Comparison of ENCODE assay signal across 15 cellular contexts in the genomic region with DNA sequence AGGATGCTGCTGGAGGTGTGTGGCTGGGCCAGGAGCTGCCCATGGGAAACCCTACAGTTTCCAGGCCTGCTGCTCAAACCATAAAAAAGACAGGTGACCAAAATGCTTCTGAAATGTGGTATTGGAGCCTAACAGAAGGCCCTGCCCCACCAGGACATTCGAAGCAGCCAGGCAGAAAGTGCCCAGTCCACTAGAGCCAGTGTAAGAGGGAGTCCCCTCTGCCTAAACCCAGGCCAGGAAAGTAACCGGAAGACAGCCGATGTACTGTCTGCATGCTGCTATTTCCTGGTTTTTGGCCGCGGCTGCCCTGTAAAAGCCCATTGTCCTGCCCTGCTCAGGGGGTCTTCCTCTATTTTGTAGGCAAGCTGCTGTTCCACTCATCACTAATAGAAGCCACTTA.
DNase-seq lines count a peak whose midpoint lies in the region; ATAC-seq, FAIRE-seq and TF ChIP-seq lines count a peak whose summit lies in the region.
"Had no signal": no experiment of that assay in that cellular context is flagged by ENCODE, and none has a peak within 500 bp of the region (broad histone marks: within the 10 kb centered on the region; RNA-seq: fewer than 3 reads in every experiment).

No MANE protein-coding gene starts in this region.

- H3K27ac ChIP-seq in right atrium auricular region (no peak overlapping the region), osteoblast (ENCODE audit: low read depth, low read length) (no peak overlapping the region)
- H3K27ac ChIP-seq: 22Rv1 had no signal

- no peaks in the 10 kb centered on the region for H3K79me2 ChIP-seq in osteoblast (ENCODE audit: insufficient read depth, low read length)

- H3K4me3 ChIP-seq in right atrium auricular region (no peak overlapping the region), osteoblast (ENCODE audit: insufficient read depth, low read length) (no peak overlapping the region)
- H3K4me3 ChIP-seq: GM23338, HAP-1 had no signal

- ATAC-seq in left ventricle myocardium superior (no peak), left lobe of liver (no peak)
- ATAC-seq: GM23338, HepG2 had no signal

- CTCF ChIA-PET in activated CD4-positive, alpha-beta memory T cell treated with anti-CD3 and anti-CD28 coated beads, Interleukin-2, amount 10 ng/mL, durations not matched to agents 7 days and 5 days (lab: Charles Lee): no interaction called here

- no peaks in the 10 kb centered on the region for H4K20me1 ChIP-seq in osteoblast (ENCODE audit: insufficient read depth, low read length)

- no peaks in the 10 kb centered on the region for H3K4me1 ChIP-seq in right atrium auricular region
- no peaks in the 10 kb centered on the region for H3K4me1 ChIP-seq in osteoblast (ENCODE audit: insufficient read depth, low read length)
- H3K4me1 ChIP-seq: HAP-1 had no signal

- no peaks in the 10 kb centered on the region for H3K27me3 ChIP-seq in right atrium auricular region
- no peaks in the 10 kb centered on the region for H3K27me3 ChIP-seq in osteoblast (ENCODE audit: insufficient read depth, low read length)

- no peak for TF ChIP-seq CTCF in right atrium auricular region (IDR thresholded peaks at IDR 0.05)
- TF ChIP-seq CTCF in osteoblast (IDR thresholded peaks at IDR 0.05; ENCODE audit: extremely low read depth, low read depth, low read length): no peak
- TF ChIP-seq CTCF in progenitor cell of endocrine pancreas (IDR thresholded peaks at IDR 0.05; ENCODE audit: unreplicated experiment): no peak

- no peak for TF ChIP-seq POLR2A in GM12891 (IDR thresholded peaks at IDR 0.05; ENCODE audit: low read depth, low read length)

- DNase-seq in right atrium auricular region (ENCODE audit: low spot score): peak; percentile 26
- DNase-seq in left ventricle myocardium superior: no peak
- DNase-seq in left lobe of liver (ENCODE audit: low spot score): peak; percentile 3
- peak; percentile 76 for DNase-seq in osteoblast (ENCODE audit: insufficient read length, low spot score, missing footprints)
- DNase-seq in stimulated activated CD8-positive, alpha-beta memory T cell treated with anti-CD3 and anti-CD28 coated beads, Interleukin-4, amount 100 ng/mL, for 48 hours: no peak
- DNase-seq in progenitor cell of endocrine pancreas (ENCODE audit: low spot score, unreplicated experiment): no peak
- DNase-seq in GM12891 (ENCODE audit: insufficient read length, low spot score): no peak
- DNase-seq in activated CD4-positive, alpha-beta memory T cell treated with anti-CD3 and anti-CD28 coated beads, Interleukin-2, amount 10 ng/mL, durations not matched to agents 7 days and 5 days: no peak
- DNase-seq: CD4-positive, CD25-positive, alpha-beta regulatory T cell; DMS53 had no signal

- no peak for FAIRE-seq in GM12891 (lab: Jason Lieb, UNC)
- FAIRE-seq: HepG2, HTR-8/SVneo had no signal

- H3K36me3 Mint-ChIP-seq in progenitor cell of endocrine pancreas (ENCODE audit: insufficient read depth): no peaks in the 10 kb centered on the region
- no peaks in the 10 kb centered on the region for H3K36me3 Mint-ChIP-seq in activated CD4-positive, alpha-beta memory T cell treated with anti-CD3 and anti-CD28 coated beads, Interleukin-2, amount 10 ng/mL, durations not matched to agents 7 days and 5 days (ENCODE audit: low read depth)
- H3K36me3 Mint-ChIP-seq: CD4-positive, CD25-positive, alpha-beta regulatory T cell had no signal

- no peaks in the 10 kb centered on the region for H3K9me3 ChIP-seq in right atrium auricular region
- H3K9me3 ChIP-seq in osteoblast (ENCODE audit: low read depth, low read length): no peaks in the 10 kb centered on the region
- H3K9me3 ChIP-seq: HAP-1 had no signal

- no peaks in the 10 kb centered on the region for H3K9me3 Mint-ChIP-seq in progenitor cell of endocrine pancreas (ENCODE audit: low read depth)
- peaks cover 15% of the 10 kb centered on the region for H3K9me3 Mint-ChIP-seq in activated CD4-positive, alpha-beta memory T cell treated with anti-CD3 and anti-CD28 coated beads, Interleukin-2, amount 10 ng/mL, durations not matched to agents 7 days and 5 days
- H3K9me3 Mint-ChIP-seq: GM23338 had no signal

- no peak overlapping the region for H3K27ac Mint-ChIP-seq in progenitor cell of endocrine pancreas
- H3K27ac Mint-ChIP-seq in activated CD4-positive, alpha-beta memory T cell treated with anti-CD3 and anti-CD28 coated beads, Interleukin-2, amount 10 ng/mL, durations not matched to agents 7 days and 5 days: no peak overlapping the region
- H3K27ac Mint-ChIP-seq: CD4-positive, CD25-positive, alpha-beta regulatory T cell; GM23338 had no signal

- H3K27me3 Mint-ChIP-seq in progenitor cell of endocrine pancreas: peaks cover 56% of the 10 kb centered on the region
- H3K27me3 Mint-ChIP-seq in activated CD4-positive, alpha-beta memory T cell treated with anti-CD3 and anti-CD28 coated beads, Interleukin-2, amount 10 ng/mL, durations not matched to agents 7 days and 5 days: no peaks in the 10 kb centered on the region
- H3K27me3 Mint-ChIP-seq: CD4-positive, CD25-positive, alpha-beta regulatory T cell had no signal

- no peak overlapping the region for H2AFZ ChIP-seq in osteoblast (ENCODE audit: low read length)
- H2AFZ ChIP-seq: GM23338 had no signal

- no peak overlapping the region for H3K4me3 Mint-ChIP-seq in progenitor cell of endocrine pancreas (ENCODE audit: low read depth)
- no peak overlapping the region for H3K4me3 Mint-ChIP-seq in activated CD4-positive, alpha-beta memory T cell treated with anti-CD3 and anti-CD28 coated beads, Interleukin-2, amount 10 ng/mL, durations not matched to agents 7 days and 5 days
- H3K4me3 Mint-ChIP-seq: CD4-positive, CD25-positive, alpha-beta regulatory T cell; GM23338 had no signal

- POLR2A ChIA-PET in activated CD4-positive, alpha-beta memory T cell treated with anti-CD3 and anti-CD28 coated beads, Interleukin-2, amount 10 ng/mL, durations not matched to agents 7 days and 5 days (lab: Charles Lee): no interaction called here

- H3K36me3 ChIP-seq in right atrium auricular region: no peaks in the 10 kb centered on the region
- no peaks in the 10 kb centered on the region for H3K36me3 ChIP-seq in osteoblast (ENCODE audit: insufficient read depth, low read length)
- H3K36me3 ChIP-seq: HAP-1 had no signal

- intact Hi-C loops in left ventricle myocardium superior (cut with micrococcal nuclease): no loop called here

- no peak overlapping the region for H3K4me2 ChIP-seq in osteoblast (ENCODE audit: insufficient read depth, low read length)
- H3K4me2 ChIP-seq: GM23338 had no signal

- no peaks in the 10 kb centered on the region for H3K4me1 Mint-ChIP-seq in progenitor cell of endocrine pancreas (ENCODE audit: low read depth)
- H3K4me1 Mint-ChIP-seq in activated CD4-positive, alpha-beta memory T cell treated with anti-CD3 and anti-CD28 coated beads, Interleukin-2, amount 10 ng/mL, durations not matched to agents 7 days and 5 days: no peaks in the 10 kb centered on the region
- H3K4me1 Mint-ChIP-seq: CD4-positive, CD25-positive, alpha-beta regulatory T cell; GM23338 had no signal

TF ChIP-seq in GM12891, 5 proteins besides CTCF, POLR2A, EP300 and RAD21:
- TF ChIP-seq SPI1 (IDR thresholded peaks at IDR 0.05; ENCODE audit: low read depth, low read length) (no peak), PAX5 (IDR thresholded peaks at IDR 0.05; ENCODE audit: insufficient read depth, low read length, severe bottlenecking) (no peak), TAF1 (IDR thresholded peaks at IDR 0.05; ENCODE audit: low read depth, low read length) (no peak), POU2F2 (IDR thresholded peaks at IDR 0.05; ENCODE audit: low read depth, low read length) (no peak), POLR2AphosphoS5 (IDR thresholded peaks at IDR 0.05; ENCODE audit: low read depth, low read length) (no peak)
TF ChIP-seq in GM12891: peak in this region for 0.

Comparison
In these comparisons a context has a peak if more than half of its experiments do, and no peak if none do; other contexts are left out.
1. DNase-seq: peak in right atrium auricular region (single experiment), left lobe of liver (single experiment) and osteoblast (single experiment); none in left ventricle myocardium superior (single experiment), stimulated activated CD8-positive, alpha-beta memory T cell treated with anti-CD3 and anti-CD28 coated beads, Interleukin-4, amount 100 ng/mL, for 48 hours (single experiment), progenitor cell of endocrine pancreas (single experiment), GM12891 (single experiment) and activated CD4-positive, alpha-beta memory T cell treated with anti-CD3 and anti-CD28 coated beads, Interleukin-2, amount 10 ng/mL, durations not matched to agents 7 days and 5 days (single experiment).